In genomic region chr14:36208690-36209278, GRCh38 we compare ENCODE assay signal across 18 cellular contexts. TPM values are rescaled to one million over a fixed set of nuclear protein-coding genes. Genes with fewer than 3 reads are reported as not detected.
DNase-seq lines count a peak whose midpoint lies in the region; ATAC-seq and TF ChIP-seq lines count a peak whose summit lies in the region.
"Had no signal": no experiment of that assay in that cellular context is flagged by ENCODE, and none has a peak within 500 bp of the region (broad histone marks: within the 10 kb centered on the region; RNA-seq: fewer than 3 reads in every experiment).

No MANE protein-coding gene starts in this region.

- no peaks in the 10 kb centered on the region for H3K4me1 ChIP-seq in mucosa of descending colon (ENCODE audit: low read depth)
- H3K4me1 ChIP-seq: parathyroid adenoma, testis had no signal

- no peaks in the 10 kb centered on the region for H3K36me3 ChIP-seq in mucosa of descending colon (ENCODE audit: low read depth)
- H3K36me3 ChIP-seq: cardiac muscle cell had no signal

- intact Hi-C loops in mucosa of descending colon (cut with DNase I, micrococcal nuclease), result loop anchor here in 1 of 2 donors (10.0 kb wide), 1 partner anchor 166 kb away; no protein-coding TSS in a partner anchor

- no peak for TF ChIP-seq CTCF in mucosa of descending colon (IDR thresholded peaks at IDR 0.05)

- H3K4me3 ChIP-seq in mucosa of descending colon, result no peak overlapping the region
- H3K4me3 ChIP-seq: cardiac muscle cell, testis had no signal

- ATAC-seq in mucosa of descending colon (peak; percentile 94), HG03175 (IDR thresholded peaks at IDR 0.05; ENCODE audit: unreplicated experiment) (no peak)
- ATAC-seq: activated T-cell treated with anti-CD3 and anti-CD28 coated beads, Interleukin-2, amount 50 U/mL, for 72 hours; esophagus mucosa had no signal

- no peaks in the 10 kb centered on the region for H3K9me3 ChIP-seq in mucosa of descending colon
- H3K9me3 ChIP-seq: testis had no signal

- DNase-seq in HuH-7 (ENCODE audit: low spot score) (peak; percentile 20), NCI-H146 treated with DMSO at 0.1 percent for 48 hours (lab: John Stamatoyannopoulos, UW; ENCODE audit: unreplicated experiment) (peak; percentile 93), NCI-H526 treated with DMSO at 0.1 percent for 48 hours (lab: John Stamatoyannopoulos, UW) (peak; percentile 11), mucosa of descending colon (no peak), superior temporal gyrus (ENCODE audit: extremely low spot score) (no peak), hippocampal formation (lab: John Stamatoyannopoulos, UW) (no peak)
- no peak for DNase-seq in activated naive CD4-positive, alpha-beta T cell treated with anti-CD3 and anti-CD28 coated beads, Interleukin-2, amount 50 U/mL, for 16 hours
- DNase-seq: activated CD4-positive, CD25-positive, alpha-beta regulatory T cell; activated T-cell treated with anti-CD3 and anti-CD28 coated beads, Interleukin-2, amount 50 U/mL, for 72 hours; naive B cell; stimulated activated CD4-positive, alpha-beta T cell treated with anti-CD3 and anti-CD28 coated beads, Interleukin-4, amount 100 ng/mL, for 4 hours; testis had no signal

RNA-seq across cellular contexts. Expression of gene PTCSC3, which starts 32.3 kb away (rescaled TPM):
- not detected for total RNA-seq in mucosa of descending colon
- total RNA-seq: activated T-cell treated with anti-CD3 and anti-CD28 coated beads, Interleukin-2, amount 50 U/mL, for 72 hours; cardiac muscle cell; esophagus mucosa; lung microvascular endothelial cell; skeletal muscle tissue; testis had no signal

Comparison
In these comparisons a context has a peak if more than half of its experiments do, and no peak if none do; other contexts are left out.
1. DNase-seq: peak in HuH-7 (single experiment), NCI-H146 treated with DMSO at 0.1 percent for 48 hours (single experiment) and NCI-H526 treated with DMSO at 0.1 percent for 48 hours (single experiment); none in mucosa of descending colon (0 of 3), activated naive CD4-positive, alpha-beta T cell treated with anti-CD3 and anti-CD28 coated beads, Interleukin-2, amount 50 U/mL, for 16 hours (single experiment), superior temporal gyrus (single experiment) and hippocampal formation (0 of 2).